ENCODE assay signal across 8 cellular contexts in the genomic region with DNA sequence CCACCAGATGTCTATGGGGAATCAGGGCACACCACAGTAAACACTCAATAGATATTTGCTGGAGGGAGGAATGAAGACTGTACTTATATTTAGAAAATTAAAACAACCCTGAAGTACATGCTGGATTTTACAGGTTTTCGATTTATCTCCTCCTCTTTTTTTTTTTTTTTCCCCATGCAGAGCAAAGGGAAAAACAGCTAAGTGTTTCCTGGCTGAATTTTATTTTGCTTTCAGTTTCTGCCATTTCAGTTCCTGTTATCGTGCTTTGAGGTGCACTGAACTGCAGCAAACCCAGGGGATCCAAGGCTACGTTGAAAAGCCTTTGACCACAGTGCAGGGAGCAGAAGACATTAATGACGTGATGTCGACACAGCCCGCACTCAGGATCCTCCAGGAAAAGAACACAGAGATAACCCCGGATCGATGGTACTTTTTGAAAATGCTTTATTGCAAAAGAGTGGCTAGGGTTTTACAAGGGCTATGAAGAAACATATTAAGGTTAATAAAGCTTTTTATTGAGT. TPM values are rescaled to one million over a fixed set of nuclear protein-coding genes. Genes with fewer than 3 reads are reported as not detected.
DNase-seq lines count a peak whose midpoint lies in the region; ATAC-seq and TF ChIP-seq lines count a peak whose summit lies in the region.

No MANE protein-coding gene starts in this region.

- peak overlapping the region; percentile 35 for H3K9ac ChIP-seq in PC-3 (ENCODE audit: low read length)

- peaks cover 10% of the 10 kb centered on the region; the same call in 1 of the 2 replicates for H3K4me1 ChIP-seq in PC-3 (ENCODE audit: insufficient read depth, low read length)
- H3K4me1 ChIP-seq in body of pancreas, result peaks cover 16% of the 10 kb centered on the region

- no peaks in the 10 kb centered on the region for H4K20me1 ChIP-seq in PC-3 (ENCODE audit: low read length)

- CTCF ChIA-PET in AG04449 (lab: Yijun Ruan, JAX) (interaction anchor here (1.5 to 3.3 kb wide), 3 partner anchors 59 to 107 kb away, joined by 3 to 10 read pairs (median 3); no protein-coding TSS in a partner anchor), PC-3 (lab: Charles Lee) (no interaction called here)

- TF ChIP-seq POLR2A in body of pancreas (IDR thresholded peaks at IDR 0.05), result peak in 1 of 3 donors; percentile 29

- peak overlapping the region; percentile 92 for H3K4me2 ChIP-seq in PC-3 (ENCODE audit: low read length)

- peak overlapping the region; percentile 23 for H3K4me3 ChIP-seq in AG04449 (ENCODE audit: low read depth, low read length)
- peak overlapping the region; percentile 64 for H3K4me3 ChIP-seq in PC-3 (ENCODE audit: low read length)
- H3K4me3 ChIP-seq in body of pancreas, result no peak overlapping the region

- 0 to 1% methylated on average over 8 of the region's 8 CpGs for WGBS in body of pancreas, 2 donors

- intact Hi-C loops in PC-3 (cut with micrococcal nuclease), result loop anchor here (2.0 kb wide), 1 partner anchor 36 kb away; a partner anchor contains a TSS
- intact Hi-C loops in body of pancreas (cut with DNase I), result no loop called here

- H3K36me3 ChIP-seq in PC-3 (ENCODE audit: low read depth, low read length) (no peaks in the 10 kb centered on the region), body of pancreas (replicated peaks in 1 of 2; ENCODE audit: insufficient read depth in 1 of 2, low read depth in 2 of 2) (no peaks in the 10 kb centered on the region)

- no peaks in the 10 kb centered on the region for H3K79me2 ChIP-seq in PC-3 (ENCODE audit: low read length)

- H3K9me3 ChIP-seq in PC-3 (ENCODE audit: low read length) (no peaks in the 10 kb centered on the region), body of pancreas (no peaks in the 10 kb centered on the region)

- peak overlapping the region; percentile 96 for H2AFZ ChIP-seq in PC-3 (ENCODE audit: low read length)

- DNase-seq in AG04449 (ENCODE audit: low read depth, low spot score) (no peak), PC-3 (peak; percentile 23), body of pancreas (peak; percentile 21 to 69 (median 40)), lung microvascular endothelial cell (ENCODE audit: low read depth in 2 of 2) (peak; percentile 67 to 91), stromal cell of bone marrow (ENCODE audit: low read depth) (peak; percentile 35), iPS-NIHi11 (ENCODE audit: low spot score) (no peak)

- H3K27me3 ChIP-seq in PC-3 (ENCODE audit: low read length), result no peaks in the 10 kb centered on the region
- no peaks in the 10 kb centered on the region for H3K27me3 ChIP-seq in body of pancreas

- H3K9me2 ChIP-seq in PC-3 (replicated peaks; ENCODE audit: low read length), result no peaks in the 10 kb centered on the region

- no peaks in the 10 kb centered on the region for H3F3A ChIP-seq in PC-3 (ENCODE audit: low read length, unreplicated experiment)

- H3K27ac ChIP-seq in PC-3 (ENCODE audit: low read length) (0 out of 2 replicates have a peak overlapping the region, but pooled peaks have one; percentile 2), body of pancreas (peak overlapping the region; percentile 65 to 90 (median 69))

- TF ChIP-seq CTCF in AG04449 (IDR thresholded peaks at IDR 0.05; ENCODE audit: insufficient read depth, low read length, missing control alignments) (no peak), PC-3 (conservative IDR thresholded peaks at IDR 0.05; ENCODE audit: low read depth, low read length) (no peak), body of pancreas (IDR thresholded peaks at IDR 0.05) (no peak)

- BruUV-seq in PC-3 (replicated peaks; lab: Mats Ljungman, UMichigan), result no TSS peak

- POLR2A ChIA-PET in AG04449 (lab: Yijun Ruan, JAX) (no interaction called here), PC-3 (lab: Charles Lee; ENCODE audit: unreplicated experiment) (interaction anchor here (0.6 kb wide), 1 partner anchor 36 kb away, joined by 15 read pairs; no protein-coding TSS in a partner anchor)

- ATAC-seq in GM18868 (IDR thresholded peaks at IDR 0.05; ENCODE audit: unreplicated experiment) (peak; percentile 94), HG03039 (IDR thresholded peaks at IDR 0.05; ENCODE audit: unreplicated experiment) (peak; percentile 88), PC-3 (peak; percentile 88), body of pancreas (peak; percentile 79)

RNA-seq across cellular contexts. Expression of a gene that starts 35.9 kb away (rescaled TPM):
- total RNA-seq in PC-3 (2014; rRNA removed), result 231 and 323 TPM in 2 replicates
- total RNA-seq in body of pancreas, result 10 to 100 TPM; 79.4 to 83.1 TPM
- total RNA-seq in lung microvascular endothelial cell, result 505 and 669 TPM in 2 replicates

Comparison
In these comparisons a context has a peak if more than half of its experiments do, and no peak if none do; other contexts are left out.
1. DNase-seq: peak in PC-3 (single experiment), body of pancreas (4 of 4), lung microvascular endothelial cell (2 of 2) and stromal cell of bone marrow (single experiment); none in AG04449 (single experiment) and iPS-NIHi11 (single experiment).
2. H3K4me3 ChIP-seq: peak in AG04449 (single experiment) and PC-3 (single experiment); none in body of pancreas (0 of 2).
3. Peak in every context shown above with its lines, with median percentiles within 50 percentile points of each other: ATAC-seq.